In the genomic region with DNA sequence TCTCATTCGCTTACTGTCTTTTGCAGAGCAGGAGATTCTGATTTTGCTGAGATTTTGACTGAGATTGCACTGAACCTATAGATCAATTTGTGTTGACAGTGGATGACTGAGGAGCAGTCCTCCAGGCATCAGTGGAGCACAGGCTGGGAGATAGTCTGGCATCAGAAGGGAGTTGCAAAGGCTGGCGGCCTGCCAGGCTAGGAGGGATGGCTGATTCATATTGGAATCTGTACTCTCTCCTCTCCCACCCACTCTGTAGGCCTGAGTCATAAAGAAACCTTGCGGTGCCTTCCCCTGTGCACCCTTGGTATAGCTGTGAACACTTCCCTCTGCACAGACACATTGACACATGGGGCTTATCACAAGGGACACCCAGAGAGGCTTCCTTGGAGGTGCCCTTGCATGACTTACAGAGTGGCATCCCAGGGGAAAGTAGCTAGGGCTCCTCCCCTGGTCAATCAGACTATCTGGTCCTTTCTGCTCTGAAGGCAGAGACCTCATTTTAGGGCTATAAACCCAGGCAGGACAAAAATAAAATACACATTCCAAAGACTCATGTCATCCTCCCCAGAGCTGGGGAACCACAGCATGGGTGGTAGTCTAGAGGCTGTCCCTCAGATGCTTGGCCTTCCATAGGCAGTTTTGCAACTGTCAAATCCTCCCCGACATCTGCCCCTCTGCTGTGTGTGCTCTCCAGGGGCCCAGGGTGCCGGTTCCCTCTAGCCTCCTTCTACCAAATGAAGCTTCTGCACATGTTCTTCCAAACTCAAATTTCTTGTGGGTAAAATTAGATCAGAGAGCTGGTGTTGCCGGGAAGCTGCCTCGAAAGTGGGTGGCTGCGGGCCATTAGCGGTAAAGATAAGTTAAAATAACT, we compare ENCODE assay signal across 8 cellular contexts. TPM values are rescaled to one million over a fixed set of nuclear protein-coding genes. Genes with fewer than 3 reads are reported as not detected.
DNase-seq lines count a peak whose midpoint lies in the region; ATAC-seq and TF ChIP-seq lines count a peak whose summit lies in the region.

No MANE protein-coding gene starts in this region.

- H3K36me3 ChIP-seq in vagina, result no peaks in the 10 kb centered on the region

- CTCF ChIA-PET in activated CD4-positive, alpha-beta memory T cell treated with anti-CD3 and anti-CD28 coated beads for 36 hours (lab: Charles Lee), result interaction anchor here (1.3 to 1.7 kb wide), 3 partner anchors 174 to 204 kb away, joined by 3 to 5 read pairs (median 4); no protein-coding TSS in a partner anchor

- H3K4me1 ChIP-seq in vagina, result peaks cover 31% of the 10 kb centered on the region

- H3K4me1 Mint-ChIP-seq in activated CD4-positive, alpha-beta memory T cell treated with anti-CD3 and anti-CD28 coated beads for 36 hours (ENCODE audit: low read depth), result peaks cover 36% of the 10 kb centered on the region

- intact Hi-C loops in activated CD4-positive, alpha-beta memory T cell treated with anti-CD3 and anti-CD28 coated beads for 36 hours (cut with micrococcal nuclease), result loop anchor here (1.0 to 5.0 kb wide), 3 partner anchors 38 to 487 kb away; partner anchors contain the start of gene EEPD1
- intact Hi-C loops in posterior cingulate gyrus (cut with DNase I), result no loop called here
- intact Hi-C loops in vagina (cut with DNase I), result no loop called here

- no peaks in the 10 kb centered on the region for H3K36me3 Mint-ChIP-seq in activated CD4-positive, alpha-beta memory T cell treated with anti-CD3 and anti-CD28 coated beads for 36 hours

- H3K4me3 ChIP-seq in vagina, result no peak overlapping the region

- peaks cover 4% of the 10 kb centered on the region for H3K9me3 Mint-ChIP-seq in activated CD4-positive, alpha-beta memory T cell treated with anti-CD3 and anti-CD28 coated beads for 36 hours

- peak overlapping the region; percentile 31 for H3K27ac Mint-ChIP-seq in activated CD4-positive, alpha-beta memory T cell treated with anti-CD3 and anti-CD28 coated beads for 36 hours

- no peak for TF ChIP-seq POLR2A in vagina (IDR thresholded peaks at IDR 0.05)

- no peaks in the 10 kb centered on the region for H3K27me3 ChIP-seq in vagina

- DNase-seq in EL (peak; percentile 99), Kasumi-1 (lab: John Stamatoyannopoulos, UW) (peak; percentile 70 to 74), epithelial cell of prostate (ENCODE audit: low read depth, low spot score) (peak; percentile 81), posterior cingulate gyrus (peak; percentile 33 to 97 (median 79)), vagina (ENCODE audit: extremely low spot score in 2 of 2) (no peak), NCI-H526 treated with DMSO at 0.1 percent for 48 hours (lab: John Stamatoyannopoulos, UW) (no peak)
- DNase-seq in activated CD4-positive, alpha-beta memory T cell treated with anti-CD3 and anti-CD28 coated beads for 36 hours, result peak; percentile 95

- H3K9me3 ChIP-seq in vagina, result no peaks in the 10 kb centered on the region

- POLR2A ChIA-PET in activated CD4-positive, alpha-beta memory T cell treated with anti-CD3 and anti-CD28 coated beads for 36 hours (lab: Charles Lee), result interaction anchor here (1.3 to 1.5 kb wide), 2 partner anchors 87 to 171 kb away, joined by 3 read pairs; no protein-coding TSS in a partner anchor

- H3K4me3 Mint-ChIP-seq in activated CD4-positive, alpha-beta memory T cell treated with anti-CD3 and anti-CD28 coated beads for 36 hours, result no peak overlapping the region

- ATAC-seq in GM21717 (IDR thresholded peaks at IDR 0.05; ENCODE audit: unreplicated experiment), result peak; percentile 100

- H3K27ac ChIP-seq in epithelial cell of prostate (peak overlapping the region; percentile 75), vagina (peak overlapping the region; percentile 59)

- no peak for TF ChIP-seq CTCF in vagina (IDR thresholded peaks at IDR 0.05)

- H3K27me3 Mint-ChIP-seq in activated CD4-positive, alpha-beta memory T cell treated with anti-CD3 and anti-CD28 coated beads for 36 hours, result peaks cover 18% of the 10 kb centered on the region

RNA-seq across cellular contexts. Expression of gene EEPD1, which starts 37.4 kb away (rescaled TPM):
- total RNA-seq in activated CD4-positive, alpha-beta memory T cell treated with anti-CD3 and anti-CD28 coated beads for 36 hours, result 1 to 10 TPM; 1.2 to 1.3 TPM
- 9.8 TPM for total RNA-seq in vagina

Comparison
In these comparisons a context has a peak if more than half of its experiments do, and no peak if none do; other contexts are left out.
1. DNase-seq: peak in EL (single experiment), Kasumi-1 (2 of 2), activated CD4-positive, alpha-beta memory T cell treated with anti-CD3 and anti-CD28 coated beads for 36 hours (single experiment), epithelial cell of prostate (single experiment) and posterior cingulate gyrus (10 of 10); none in vagina (0 of 2) and NCI-H526 treated with DMSO at 0.1 percent for 48 hours (single experiment).